Comparison of ENCODE assay signal across 16 cellular contexts in genomic region chr1:13513063-13513884, GRCh38. TPM values are rescaled to one million over a fixed set of nuclear protein-coding genes. Genes with fewer than 3 reads are reported as not detected.
DNase-seq lines count a peak whose midpoint lies in the region; ATAC-seq and TF ChIP-seq lines count a peak whose summit lies in the region.
"Had no signal": no experiment of that assay in that cellular context is flagged by ENCODE, and none has a peak within 500 bp of the region (broad histone marks: within the 10 kb centered on the region; RNA-seq: fewer than 3 reads in every experiment).

No MANE protein-coding gene starts in this region.

- H3F3A ChIP-seq in neural cell (ENCODE audit: insufficient read depth, low read length, poor library complexity, severe bottlenecking), result no peaks in the 10 kb centered on the region

- H3K79me2 ChIP-seq in neural cell (replicated peaks; ENCODE audit: insufficient read depth, low read length), result no peaks in the 10 kb centered on the region

- H3K9ac ChIP-seq in HUES64 (ENCODE audit: low read depth, low read length) (no peak overlapping the region), endodermal cell (ENCODE audit: extremely low read depth, low read length, poor library complexity, severe bottlenecking) (no peak overlapping the region), neural cell (ENCODE audit: low read length) (no peak overlapping the region)

- TF ChIP-seq EP300 in neural cell (conservative IDR thresholded peaks at IDR 0.05; ENCODE audit: poor library complexity, severe bottlenecking), result no peak

- H3K4me1 ChIP-seq in HUES64 (ENCODE audit: insufficient read depth, low read length) (peaks cover 5% of the 10 kb centered on the region), endodermal cell (ENCODE audit: control insufficient read depth, insufficient read depth, low read length) (no peaks in the 10 kb centered on the region)

- no peaks in the 10 kb centered on the region for H4K20me1 ChIP-seq in neural cell (ENCODE audit: insufficient read depth)

- no peak for TF ChIP-seq POLR2A in erythroblast (IDR thresholded peaks at IDR 0.05; ENCODE audit: low read length)

- H2AFZ ChIP-seq in neural cell (ENCODE audit: low read depth, low read length), result no peak overlapping the region

- TF ChIP-seq CTCF in endodermal cell (conservative IDR thresholded peaks at IDR 0.05) (no peak), neural cell (IDR thresholded peaks at IDR 0.05; ENCODE audit: poor library complexity, severe bottlenecking) (no peak)

- H3K4me3 ChIP-seq in HUES64 (ENCODE audit: low read length) (peak overlapping the region; percentile 49), endodermal cell (ENCODE audit: low read length) (peak overlapping the region; percentile 65), neural cell (ENCODE audit: low read length) (peak overlapping the region; percentile 67)

- H3K9me2 ChIP-seq in neural cell (ENCODE audit: insufficient read depth, low read length), result no peaks in the 10 kb centered on the region

- DNase-seq in D341Med (ENCODE audit: low spot score) (peak; percentile 43), endodermal cell (peak; percentile 86), DMS153 treated with DMSO at 0.1 percent for 48 hours (lab: John Stamatoyannopoulos, UW; ENCODE audit: unreplicated experiment) (no peak), T-helper 17 cell (no peak), erythroblast (lab: John Stamatoyannopoulos, UW) (no peak)
- DNase-seq: activated CD4-positive, alpha-beta T cell treated with anti-CD3 and anti-CD28 coated beads, Interleukin-2, amount 10 ng/mL, durations not matched to agents 7 days and 5 days; cerebellar nuclear complex; NCI-H187; stomach had no signal

- TF ChIP-seq RAD21 in neural cell (conservative IDR thresholded peaks at IDR 0.05), result no peak

- H3K27me3 ChIP-seq in HUES64 (ENCODE audit: insufficient read depth, low read length), result peaks cover 94% of the 10 kb centered on the region
- peaks cover 100% of the 10 kb centered on the region for H3K27me3 ChIP-seq in endodermal cell (ENCODE audit: control insufficient read depth, insufficient read depth, low read length, poor library complexity, severe bottlenecking)
- peaks cover 82% of the 10 kb centered on the region for H3K27me3 ChIP-seq in neural cell (ENCODE audit: insufficient read depth, low read depth, low read length)

- H3K4me3 Mint-ChIP-seq in endodermal cell, result peak overlapping the region; percentile 55
- no peak overlapping the region for H3K4me3 Mint-ChIP-seq in T-helper 17 cell
- H3K4me3 Mint-ChIP-seq: activated CD4-positive, alpha-beta T cell treated with anti-CD3 and anti-CD28 coated beads, Interleukin-2, amount 10 ng/mL, durations not matched to agents 7 days and 5 days had no signal

- no peaks in the 10 kb centered on the region for H3K36me3 ChIP-seq in HUES64 (ENCODE audit: insufficient read depth, low read length)
- no peaks in the 10 kb centered on the region for H3K36me3 ChIP-seq in endodermal cell (ENCODE audit: control insufficient read depth, insufficient read depth, low read length)
- H3K36me3 ChIP-seq in neural cell (ENCODE audit: insufficient read depth, low read length), result no peaks in the 10 kb centered on the region
- H3K36me3 ChIP-seq: stomach had no signal

- no peaks in the 10 kb centered on the region for H3K9me3 ChIP-seq in HUES64 (ENCODE audit: insufficient read depth, low read depth, low read length)
- no peaks in the 10 kb centered on the region for H3K9me3 ChIP-seq in endodermal cell (ENCODE audit: control insufficient read depth, low read length)
- H3K9me3 ChIP-seq in neural cell (ENCODE audit: low read length), result no peaks in the 10 kb centered on the region
- no peaks in the 10 kb centered on the region for H3K9me3 ChIP-seq in T-helper 17 cell (ENCODE audit: control insufficient read depth, low read length, poor library complexity, severe bottlenecking)
- H3K9me3 ChIP-seq: stomach had no signal

- H3K9me3 Mint-ChIP-seq in endodermal cell, result no peaks in the 10 kb centered on the region
- H3K9me3 Mint-ChIP-seq: activated CD4-positive, alpha-beta T cell treated with anti-CD3 and anti-CD28 coated beads, Interleukin-2, amount 10 ng/mL, durations not matched to agents 7 days and 5 days had no signal

- H3K27me3 Mint-ChIP-seq in endodermal cell (ENCODE audit: insufficient read depth) (peaks cover 95% of the 10 kb centered on the region), T-helper 17 cell (peaks cover 49% of the 10 kb centered on the region)

- H3K4me1 Mint-ChIP-seq in endodermal cell (no peaks in the 10 kb centered on the region), T-helper 17 cell (no peaks in the 10 kb centered on the region)
- H3K4me1 Mint-ChIP-seq: activated CD4-positive, alpha-beta T cell treated with anti-CD3 and anti-CD28 coated beads, Interleukin-2, amount 10 ng/mL, durations not matched to agents 7 days and 5 days had no signal

- no peak for ATAC-seq in T-helper 17 cell
- ATAC-seq in HG03175 (IDR thresholded peaks at IDR 0.05; ENCODE audit: unreplicated experiment), result no peak

- H3K36me3 Mint-ChIP-seq in endodermal cell (ENCODE audit: low read depth) (no peaks in the 10 kb centered on the region), T-helper 17 cell (ENCODE audit: low read depth) (peaks cover 2% of the 10 kb centered on the region)

- H3K4me2 ChIP-seq in neural cell (ENCODE audit: low read length), result no peak overlapping the region

- no peak overlapping the region for H3K27ac ChIP-seq in HUES64 (ENCODE audit: low read depth, low read length)
- no peak overlapping the region for H3K27ac ChIP-seq in endodermal cell (ENCODE audit: low read depth, low read length)
- H3K27ac ChIP-seq in neural cell (ENCODE audit: low read length), result no peak overlapping the region
- H3K27ac ChIP-seq: stomach had no signal

- 2% methylated on average over 96 of the region's 96 CpGs for WGBS in HUES64
- 2 to 6% methylated on average over 16 to 96 of the region's 96 CpGs for WGBS in endodermal cell (ENCODE audit: insufficient coverage in 1 of 2, insufficient read length in 1 of 2), 2 experiments

- no peak overlapping the region for H3K27ac Mint-ChIP-seq in endodermal cell
- H3K27ac Mint-ChIP-seq in T-helper 17 cell, result no peak overlapping the region
- H3K27ac Mint-ChIP-seq: activated CD4-positive, alpha-beta T cell treated with anti-CD3 and anti-CD28 coated beads, Interleukin-2, amount 10 ng/mL, durations not matched to agents 7 days and 5 days had no signal

TF ChIP-seq in neural cell, 6 proteins besides CTCF, POLR2A, EP300 and RAD21:
- TF ChIP-seq SMC3 (conservative IDR thresholded peaks at IDR 0.05; ENCODE audit: poor library complexity) (no peak), TAF1 (IDR thresholded peaks at IDR 0.05; ENCODE audit: low read depth) (no peak), MXI1 (conservative IDR thresholded peaks at IDR 0.05; ENCODE audit: poor library complexity, severe bottlenecking) (no peak), POLR2AphosphoS5 (IDR thresholded peaks at IDR 0.05) (no peak), EZH2 (IDR thresholded peaks at IDR 0.05; ENCODE audit: borderline replicate concordance, insufficient read depth, low read length, poor library complexity, severe bottlenecking) (peak; percentile 64), REST (IDR thresholded peaks at IDR 0.05; ENCODE audit: borderline replicate concordance) (no peak)

RNA-seq across cellular contexts. Expression of gene LRRC38, which starts 0.5 kb away (rescaled TPM):
- 0.10 TPM for polyA plus RNA-seq in HUES64 (2013, experiment 1 of 2)
- polyA plus RNA-seq in HUES64 (2013, experiment 2 of 2), result 0.19 TPM
- under 1 TPM; 0.46 to 0.51 TPM for total RNA-seq in endodermal cell
- not detected for polyA plus RNA-seq in endodermal cell (2013, experiment 1 of 2)
- not detected for polyA plus RNA-seq in endodermal cell (2013, experiment 2 of 2)
- not detected in 2 replicates for polyA plus RNA-seq in neural cell
- polyA minus RNA-seq in neural cell, result not detected in 2 replicates
- total RNA-seq in T-helper 17 cell, result not detected
- total RNA-seq: activated CD4-positive, alpha-beta T cell treated with anti-CD3 and anti-CD28 coated beads, Interleukin-2, amount 10 ng/mL, durations not matched to agents 7 days and 5 days; frontal cortex; myocyte; NCI-H460; OCI-LY7 had no signal

Comparison
In these comparisons a context has a peak if more than half of its experiments do, and no peak if none do; other contexts are left out.
1. DNase-seq: peak in D341Med (single experiment) and endodermal cell (single experiment); none in DMS153 treated with DMSO at 0.1 percent for 48 hours (single experiment), T-helper 17 cell (0 of 3) and erythroblast (0 of 2).
2. Peak in every context shown above with its lines, with median percentiles within 50 percentile points of each other: H3K4me3 ChIP-seq.